In genomic region chr4:38856524-38857337, GRCh38 we compare ENCODE assay signal across 8 cellular contexts. TPM values are rescaled to one million over a fixed set of nuclear protein-coding genes. Genes with fewer than 3 reads are reported as not detected.
A peak's percentile ranks its signal among the peaks of the same experiment; 100 is the strongest.
DNase-seq lines count a peak whose midpoint lies in the region; ATAC-seq, FAIRE-seq and TF ChIP-seq lines count a peak whose summit lies in the region.

A gene with protein sequence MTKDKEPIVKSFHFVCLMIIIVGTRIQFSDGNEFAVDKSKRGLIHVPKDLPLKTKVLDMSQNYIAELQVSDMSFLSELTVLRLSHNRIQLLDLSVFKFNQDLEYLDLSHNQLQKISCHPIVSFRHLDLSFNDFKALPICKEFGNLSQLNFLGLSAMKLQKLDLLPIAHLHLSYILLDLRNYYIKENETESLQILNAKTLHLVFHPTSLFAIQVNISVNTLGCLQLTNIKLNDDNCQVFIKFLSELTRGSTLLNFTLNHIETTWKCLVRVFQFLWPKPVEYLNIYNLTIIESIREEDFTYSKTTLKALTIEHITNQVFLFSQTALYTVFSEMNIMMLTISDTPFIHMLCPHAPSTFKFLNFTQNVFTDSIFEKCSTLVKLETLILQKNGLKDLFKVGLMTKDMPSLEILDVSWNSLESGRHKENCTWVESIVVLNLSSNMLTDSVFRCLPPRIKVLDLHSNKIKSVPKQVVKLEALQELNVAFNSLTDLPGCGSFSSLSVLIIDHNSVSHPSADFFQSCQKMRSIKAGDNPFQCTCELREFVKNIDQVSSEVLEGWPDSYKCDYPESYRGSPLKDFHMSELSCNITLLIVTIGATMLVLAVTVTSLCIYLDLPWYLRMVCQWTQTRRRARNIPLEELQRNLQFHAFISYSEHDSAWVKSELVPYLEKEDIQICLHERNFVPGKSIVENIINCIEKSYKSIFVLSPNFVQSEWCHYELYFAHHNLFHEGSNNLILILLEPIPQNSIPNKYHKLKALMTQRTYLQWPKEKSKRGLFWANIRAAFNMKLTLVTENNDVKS (minus strand): TSS chr4:38856817. CDS start chr4:38829473, 27,344 bp downstream.

- TF ChIP-seq CTCF in Calu3 (IDR thresholded peaks at IDR 0.05; ENCODE audit: unreplicated experiment) (no peak), cardiac fibroblast (IDR thresholded peaks at IDR 0.05; ENCODE audit: low read depth, low read length) (peak; percentile 69)

- FAIRE-seq in TTC549 (lab: Jason Lieb, UNC) = peak; percentile 86

- no peaks in the 10 kb centered on the region for H3K9me3 Mint-ChIP-seq in Calu3 (ENCODE audit: low read depth, unreplicated experiment)

- CTCF ChIA-PET in Calu3 (lab: Charles Lee) = interaction anchor here (1.4 kb wide), 1 partner anchor 97 kb away, joined by 3 read pairs; no protein-coding TSS in a partner anchor

- peak; percentile 62 for DNase-seq in Calu3
- peak; percentile 64 for DNase-seq in MV-4-11 (lab: John Stamatoyannopoulos, UW)
- peak; percentile 66 to 83 for DNase-seq in cardiac fibroblast (ENCODE audit: low read depth in 2 of 2)
- peak; percentile 58 for DNase-seq in kidney glomerular epithelial cell (lab: John Stamatoyannopoulos, UW)
- DNase-seq in stimulated activated CD4-positive, alpha-beta T cell treated with anti-CD3 and anti-CD28 coated beads, Interleukin-4, amount 100 ng/mL, for 4 hours = peak; percentile 40 to 53
- DNase-seq in posterior vena cava (ENCODE audit: low spot score) = no peak

- peak within 1 kb of the TSS; percentile 11 for H3K4me3 Mint-ChIP-seq in Calu3 (ENCODE audit: low read depth, unreplicated experiment)

- peaks cover 27% of the 10 kb centered on the region for H3K4me1 Mint-ChIP-seq in Calu3 (ENCODE audit: low read depth, unreplicated experiment)

- no peaks in the 10 kb centered on the region for H3K27me3 Mint-ChIP-seq in Calu3 (ENCODE audit: unreplicated experiment)

- BruUV-seq in Calu3 (replicated peaks; lab: Mats Ljungman, UMichigan) = no TSS peak

- no peaks in the 10 kb centered on the region for H3K36me3 Mint-ChIP-seq in Calu3 (ENCODE audit: insufficient read depth, unreplicated experiment)

- H3K27ac Mint-ChIP-seq in Calu3 (ENCODE audit: unreplicated experiment) = peak within 1 kb of the TSS; percentile 81

- ATAC-seq in GM21723 (IDR thresholded peaks at IDR 0.05; ENCODE audit: unreplicated experiment) = peak; percentile 48

- peak within 1 kb of the TSS in 1 of 2 donors; percentile 25 for H3K4me3 ChIP-seq in cardiac fibroblast (replicated peaks in 1 of 2; ENCODE audit: low read depth in 2 of 2, low read length in 2 of 2)

- intact Hi-C loops in Calu3 (cut with micrococcal nuclease; ENCODE audit: unreplicated experiment) (loop anchor here (1.0 to 10.0 kb wide), 2 partner anchors 98 to 792 kb away; no protein-coding TSS in a partner anchor), posterior vena cava (cut with DNase I) (no loop called here)

RNA-seq across cellular contexts. Expression of the gene that starts here (rescaled TPM):
- total RNA-seq in Calu3 (2022) = 0.68 and 0.73 TPM in 2 replicates
- total RNA-seq in posterior vena cava = 1 to 10 TPM; 4.9 to 6.0 TPM

Comparison
In these comparisons a context has a peak if more than half of its experiments do, and no peak if none do; other contexts are left out.
1. Peak in DNase-seq in Calu3; RNA of the gene not detected or under 1 TPM.